1 cellular context compared by ENCODE assay signal in the genomic region with DNA sequence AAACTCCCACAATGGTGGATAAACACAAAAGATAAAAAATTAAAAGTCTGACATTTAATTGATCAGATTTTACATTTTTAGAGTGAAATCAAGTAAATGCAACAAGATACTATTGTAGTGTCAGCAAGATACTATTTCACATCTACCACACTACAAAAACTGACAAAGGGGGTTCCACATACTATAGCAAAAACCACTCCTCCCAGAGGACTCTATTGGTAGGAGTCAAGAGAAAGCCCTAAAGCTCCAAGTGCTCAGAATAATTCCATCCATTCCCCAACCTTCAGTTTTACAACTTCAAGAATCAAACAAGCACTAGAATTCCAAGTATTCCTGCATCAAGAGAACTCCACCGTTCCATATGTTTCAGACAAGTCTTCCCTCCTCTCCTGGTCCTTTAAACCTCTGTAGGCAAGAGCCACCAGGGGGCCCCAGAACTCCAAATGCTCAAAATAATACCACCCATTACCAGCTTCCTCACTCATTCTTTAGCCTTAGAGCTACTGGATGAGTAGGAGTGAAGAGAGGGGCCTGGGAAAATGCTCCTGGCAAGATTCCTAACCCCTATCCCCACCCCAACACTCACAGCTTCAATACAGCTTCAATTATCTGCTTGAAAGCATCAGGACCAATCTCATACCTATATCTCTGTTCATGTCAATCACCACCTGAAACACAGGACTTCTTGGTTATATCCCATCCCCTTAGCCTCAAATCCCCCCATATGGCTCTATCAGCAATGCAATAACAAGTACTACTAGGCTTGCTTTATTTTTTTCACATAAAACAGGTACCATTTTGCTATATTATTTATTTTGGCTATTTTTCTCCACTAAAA.
TF ChIP-seq lines count a peak whose summit lies in the region.

No MANE protein-coding gene starts in this region.

TF ChIP-seq in H1, 55 proteins besides CTCF, POLR2A, EP300 and RAD21 (continued from another document):
- no peak for TF ChIP-seq SP4 (IDR thresholded peaks at IDR 0.05; ENCODE audit: low read length)
- TF ChIP-seq YY1 (IDR thresholded peaks at IDR 0.05; ENCODE audit: low read depth, low read length), result no peak
- no peak for TF ChIP-seq CREB1 (IDR thresholded peaks at IDR 0.05)
- no peak for TF ChIP-seq CEBPB (IDR thresholded peaks at IDR 0.05; ENCODE audit: low read depth, low read length)
- no peak for TF ChIP-seq RBBP5 (IDR thresholded peaks at IDR 0.05; ENCODE audit: borderline replicate concordance, low read depth, low read length)
- TF ChIP-seq SIX5 (IDR thresholded peaks at IDR 0.05; ENCODE audit: low read depth, low read length), result no peak
- TF ChIP-seq RNF2 (IDR thresholded peaks at IDR 0.05; ENCODE audit: borderline replicate concordance, low read depth, low read length, missing control alignments, poor library complexity, severe bottlenecking), result no peak
- no peak for TF ChIP-seq SIRT6 (IDR thresholded peaks at IDR 0.05; ENCODE audit: low read length)
- TF ChIP-seq SUZ12 (IDR thresholded peaks at IDR 0.05; ENCODE audit: low read length), result no peak
- TF ChIP-seq KDM4A (IDR thresholded peaks at IDR 0.05; ENCODE audit: low read depth, low read length, severe bottlenecking), result no peak
- no peak for TF ChIP-seq FOSL1 (IDR thresholded peaks at IDR 0.05; ENCODE audit: insufficient read depth, low read depth, low read length)
- no peak for TF ChIP-seq RFX5 (IDR thresholded peaks at IDR 0.05; ENCODE audit: borderline replicate concordance, low read depth, low read length)
- TF ChIP-seq EGR1 (IDR thresholded peaks at IDR 0.05; ENCODE audit: borderline replicate concordance, low read depth, low read length), result no peak
